6 cellular contexts compared by ENCODE assay signal in genomic region chrX:29332429-29332828, GRCh38.
DNase-seq lines count a peak whose midpoint lies in the region; ATAC-seq, FAIRE-seq and TF ChIP-seq lines count a peak whose summit lies in the region.
"Not testable (repeated sequence)": the region's sequence is repeated elsewhere in the genome, so short reads cannot be mapped to it uniquely, and the experiment has no call there.

No MANE protein-coding gene starts in this region.

- not testable (repeated sequence) for H3K9me3 ChIP-seq in A549; HEK293 (ENCODE audit: control insufficient read depth, insufficient read depth, low read depth, low read length)

- FAIRE-seq in A549 (lab: Jason Lieb, UNC) = not testable (repeated sequence)
- FAIRE-seq in GM12891 (lab: Jason Lieb, UNC) = peak; percentile 87
- peak; percentile 45 for FAIRE-seq in GM18507 (lab: Jason Lieb, UNC)
- peak; percentile 35 for FAIRE-seq in RCC 7860 (lab: Jason Lieb, UNC)
- FAIRE-seq in frontal cortex (lab: Jason Lieb, UNC) = peak; percentile 87

- TF ChIP-seq POLR2A in A549 (IDR thresholded peaks at IDR 0.05; ENCODE audit: low read length); GM12891 (IDR thresholded peaks at IDR 0.05; ENCODE audit: low read depth, low read length): not testable (repeated sequence)

- not testable (repeated sequence) for TF ChIP-seq EP300 in A549 (IDR thresholded peaks at IDR 0.05)

- CTCF ChIA-PET in A549 (lab: Yijun Ruan, JAX); HEK293 (lab: Yijun Ruan, JAX): not testable (repeated sequence)

- H3K4me3 ChIP-seq in A549; HEK293 (ENCODE audit: low read depth, low read length): not testable (repeated sequence)

- WGBS in A549 (ENCODE audit: missing lambda C conversion rate) = 93% methylated on average over 3 of the region's 3 CpGs

- H3K4me1 ChIP-seq in A549; HEK293 (ENCODE audit: control insufficient read depth, insufficient read depth, low read length): not testable (repeated sequence)

- not testable (repeated sequence) for DNase-seq in A549 (ENCODE audit: low read depth in 1 of 2, low spot score in 1 of 2); GM12891 (ENCODE audit: insufficient read length, low spot score); GM18507 (ENCODE audit: extremely low spot score, insufficient read length, low read depth); RCC 7860 (ENCODE audit: low spot score); frontal cortex (ENCODE audit: low spot score in 2 of 2)

- H3K4me2 ChIP-seq in A549 = not testable (repeated sequence)

- not testable (repeated sequence) for TF ChIP-seq CTCF in A549 (IDR thresholded peaks at IDR 0.05); HEK293 (tag by site-specific recombination; IDR thresholded peaks at IDR 0.05)

- H3K36me3 ChIP-seq in HEK293 (ENCODE audit: control insufficient read depth in 2 of 2, insufficient read depth in 1 of 2, low read length in 2 of 2) = not testable (repeated sequence)

- TF ChIP-seq RAD21 in A549 (conservative IDR thresholded peaks at IDR 0.05 in 1 of 2, IDR thresholded peaks at IDR 0.05 in 1 of 2) = not testable (repeated sequence)

- not testable (repeated sequence) for H3K27ac ChIP-seq in A549; HEK293 (ENCODE audit: extremely low read depth, low read depth, low read length)

- POLR2A ChIA-PET in A549 (lab: Yijun Ruan, JAX); HEK293 (lab: Yijun Ruan, JAX): not testable (repeated sequence)

- ATAC-seq in A549 = not testable (repeated sequence)

TF ChIP-seq in A549, 52 proteins besides CTCF, POLR2A, EP300 and RAD21:
- peak; percentile 41 for TF ChIP-seq ZC3H11A (IDR thresholded peaks at IDR 0.05)

TF ChIP-seq in HEK293, 187 proteins besides CTCF, POLR2A, EP300 and RAD21:
- peak; percentile 37; the same call in 1 of the 2 replicates for TF ChIP-seq ZNF394 (tag by site-specific recombination; IDR thresholded peaks at IDR 0.05; ENCODE audit: borderline replicate concordance)
- peak; percentile 16 for TF ChIP-seq ZNF510 (tag by site-specific recombination; IDR thresholded peaks at IDR 0.05; ENCODE audit: insufficient replicate concordance)
- 0 out of 2 replicates have a peak, but pooled peaks have one; percentile 24 for TF ChIP-seq ZNF560 (tag by site-specific recombination; IDR thresholded peaks at IDR 0.05; ENCODE audit: borderline replicate concordance)
- peak; percentile 62; the same call in 1 of the 2 replicates for TF ChIP-seq ZBTB11 (tag by site-specific recombination; conservative IDR thresholded peaks at IDR 0.05; ENCODE audit: low read depth)
- peak; percentile 40 for TF ChIP-seq ZNF426 (tag by site-specific recombination; IDR thresholded peaks at IDR 0.05)
- peak; percentile 34 for TF ChIP-seq ZBTB8A (tag by site-specific recombination; IDR thresholded peaks at IDR 0.05)
- TF ChIP-seq ZNF518A (tag by site-specific recombination; conservative IDR thresholded peaks at IDR 0.05; ENCODE audit: low read depth) = peak; percentile 62; the same call in 1 of the 2 replicates
- peak; percentile 28 for TF ChIP-seq ZNF555 (tag by site-specific recombination; conservative IDR thresholded peaks at IDR 0.05)
